Comparison of ENCODE assay signal across 8 cellular contexts in the genomic region with DNA sequence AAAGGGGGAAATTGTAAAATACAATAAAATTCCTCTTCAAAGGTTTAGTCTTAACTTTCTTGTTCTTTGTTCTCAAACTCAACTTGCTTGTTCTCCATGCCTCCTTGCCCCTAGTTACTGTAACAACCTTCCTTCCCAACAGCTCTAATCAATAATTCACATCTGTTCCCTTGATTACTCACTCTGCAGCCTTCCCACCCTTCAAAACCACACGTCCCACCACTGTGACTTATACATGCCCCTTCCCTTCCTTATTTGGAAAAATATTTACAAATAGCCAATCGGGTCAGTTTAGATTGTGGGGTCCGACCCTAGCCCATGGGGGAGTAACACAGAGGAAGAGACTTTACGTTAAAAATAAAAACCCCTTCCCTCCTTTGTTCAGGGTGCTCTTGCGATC. TPM values are rescaled to one million over a fixed set of nuclear protein-coding genes. Genes with fewer than 3 reads are reported as not detected.
DNase-seq lines count a peak whose midpoint lies in the region; ATAC-seq, FAIRE-seq and TF ChIP-seq lines count a peak whose summit lies in the region.

No MANE protein-coding gene starts in this region.

- peak overlapping the region; percentile 100 for H3K27ac Mint-ChIP-seq in nephron progenitor cell

- H3K14ac ChIP-seq in H1 (ENCODE audit: insufficient read length) = no peak overlapping the region

- peak overlapping the region; percentile 56; the same call in 1 of the 2 replicates for H2BK12ac ChIP-seq in H1 (ENCODE audit: low read depth, low read length)

- peaks cover 100% of the 10 kb centered on the region for H3K36me3 Mint-ChIP-seq in nephron progenitor cell (ENCODE audit: low read depth)

- peaks cover 100% of the 10 kb centered on the region for H3K9me3 Mint-ChIP-seq in nephron progenitor cell

- H2BK15ac ChIP-seq in H1 (ENCODE audit: low read length) = no peak overlapping the region

- H3K4me3 ChIP-seq in H1 (ENCODE audit: extremely low read depth in 1 of 4, insufficient read depth in 2 of 4, low read depth in 3 of 4, low read length in 4 of 4) = peak overlapping the region; percentile 2 to 95 (median 94); a peak in 7 of 8 replicates

- peak overlapping the region; percentile 52 for H4K5ac ChIP-seq in H1 (ENCODE audit: insufficient read length, low read depth, low read length)

- peak overlapping the region; percentile 70; the same call in 1 of the 2 replicates for H2AK5ac ChIP-seq in H1 (ENCODE audit: low read depth, low read length)

- no peak for TF ChIP-seq EP300 in H1 (IDR thresholded peaks at IDR 0.05; ENCODE audit: borderline replicate concordance in 1 of 2, low read depth in 2 of 2, low read length in 2 of 2)

- H3K9me3 ChIP-seq in H1 (ENCODE audit: insufficient read depth in 2 of 2, low read depth in 1 of 2, low read length in 1 of 2) = peaks cover 0 to 8% of the 10 kb centered on the region in 2 experiments; a peak in 1 of 4 replicates

- peak; percentile 44 for DNase-seq in AG09319 (ENCODE audit: extremely low read depth, low read depth)
- peak; percentile 3 for DNase-seq in GM20000 (ENCODE audit: low spot score)
- peak; percentile 57 for DNase-seq in RCC 7860 (ENCODE audit: low spot score)
- no peak for DNase-seq in H1 (ENCODE audit: low read depth in 1 of 2, low spot score in 2 of 2)
- no peak for DNase-seq in nephron progenitor cell
- no peak for DNase-seq in omental fat pad (ENCODE audit: low spot score)
- no peak for DNase-seq in GOT3 (lab: John Stamatoyannopoulos, UW)

- 0 out of 2 replicates have a peak, but pooled peaks cover 2% of the 10 kb centered on the region for H3K23me2 ChIP-seq in H1 (ENCODE audit: low read depth, low read length)

- POLR2A ChIA-PET in H1 (lab: Charles Lee; ENCODE audit: partially characterized antibody) = interaction anchor here (0.8 to 17.2 kb wide), 26 partner anchors 10 to 279 kb away, joined by 3 to 453 read pairs (median 7); a partner anchor contains a TSS

- H3K56ac ChIP-seq in H1 (replicated peaks; ENCODE audit: insufficient read length, low read depth, low read length) = no peak overlapping the region

- no peak overlapping the region for H4K91ac ChIP-seq in H1 (replicated peaks; ENCODE audit: insufficient read length, low read length)

- CTCF ChIA-PET in H1 (lab: Charles Lee; ENCODE audit: partially characterized antibody) = interaction anchor here (1.1 to 1.5 kb wide), 2 partner anchors 11 to 128 kb away, joined by 3 to 6 read pairs; no protein-coding TSS in a partner anchor

- H3K27me3 Mint-ChIP-seq in nephron progenitor cell (ENCODE audit: low read depth, poor library complexity) = peaks cover 14% of the 10 kb centered on the region

- peak overlapping the region; percentile 72 to 75 for H3K4me2 ChIP-seq in H1 (ENCODE audit: insufficient read depth in 1 of 2, low read depth in 2 of 2, low read length in 2 of 2)

- peaks cover 1 to 9% of the 10 kb centered on the region in 2 experiments for H4K20me1 ChIP-seq in H1 (replicated peaks in 1 of 2; ENCODE audit: control insufficient read depth in 1 of 2, insufficient read depth in 2 of 2, low read length in 2 of 2)

- peak overlapping the region in 3 of 4 experiments; percentile 48 to 98 (median 76); a peak in 6 of 7 replicates for H3K9ac ChIP-seq in H1 (replicated peaks in 1 of 4; ENCODE audit: extremely low read depth in 1 of 4, low read depth in 3 of 4, low read length in 3 of 4)

- no peak overlapping the region for H4K8ac ChIP-seq in H1 (ENCODE audit: extremely low read depth, insufficient read depth, low read length)

- H3K27ac ChIP-seq in H1 (ENCODE audit: low read depth, low read length) = peak overlapping the region; percentile 55; the same call in 1 of the 2 replicates

- no peak overlapping the region for H2BK120ac ChIP-seq in H1 (replicated peaks; ENCODE audit: low read depth, low read length)

- peaks cover 15% of the 10 kb centered on the region for H3K4me1 Mint-ChIP-seq in nephron progenitor cell

- H3K4me3 Mint-ChIP-seq in nephron progenitor cell = peak overlapping the region; percentile 96

- no peak for TF ChIP-seq RAD21 in H1 (IDR thresholded peaks at IDR 0.05 in 1 of 2, conservative IDR thresholded peaks at IDR 0.05 in 1 of 2; ENCODE audit: low read depth in 2 of 2, low read length in 2 of 2)

- no peak overlapping the region for H2BK20ac ChIP-seq in H1 (ENCODE audit: low read length)

- TF ChIP-seq CTCF in AG09319 (IDR thresholded peaks at IDR 0.05; ENCODE audit: low read depth, low read length) (no peak), GM20000 (IDR thresholded peaks at IDR 0.05; ENCODE audit: extremely low read depth, missing control alignments) (no peak), H1 (IDR thresholded peaks at IDR 0.05; ENCODE audit: control extremely low read depth in 1 of 3, insufficient read depth in 1 of 3, low read depth in 1 of 3, low read length in 3 of 3) (no peak), nephron progenitor cell (IDR thresholded peaks at IDR 0.05) (no peak), omental fat pad (IDR thresholded peaks at IDR 0.05) (no peak)

- H3K79me2 ChIP-seq in H1 (ENCODE audit: control insufficient read depth in 1 of 2, insufficient read depth in 2 of 2, low read length in 2 of 2) = peaks cover 18 to 41% of the 10 kb centered on the region in 2 experiments

- H3K79me1 ChIP-seq in H1 (ENCODE audit: low read depth, low read length) = no peaks in the 10 kb centered on the region

- 10% methylated on average over 5 of the region's 5 CpGs; no CpG with 5 or more reads in 1 of the 2 experiments for WGBS in H1 (ENCODE audit: extremely low coverage in 1 of 2, insufficient coverage in 1 of 2, insufficient read length in 1 of 2, insufficient replicate concordance in 2 of 2, low coverage in 1 of 2, low lambda C conversion rate in 2 of 2, missing lambda C conversion rate in 1 of 2), 2 experiments

- H3K4me1 ChIP-seq in H1 (replicated peaks in 1 of 4; ENCODE audit: control insufficient read depth in 3 of 4, insufficient read depth in 4 of 4, low read length in 3 of 4) = peaks cover 0 to 6% (median 2%) of the 10 kb centered on the region in 4 experiments; a peak in 4 of 7 replicates

- no peak overlapping the region for H3K23ac ChIP-seq in H1 (ENCODE audit: insufficient read length)

- no peak for TF ChIP-seq POLR2A in H1 (IDR thresholded peaks at IDR 0.05; ENCODE audit: control extremely low read depth in 1 of 2, low read depth in 2 of 2, low read length in 2 of 2)

- H3K27me3 ChIP-seq in H1 (replicated peaks in 1 of 4; ENCODE audit: control insufficient read depth in 3 of 4, extremely low read depth in 1 of 4, insufficient read depth in 3 of 4, low read length in 3 of 4) = no peaks in the 10 kb centered on the region

- FAIRE-seq in RCC 7860 (lab: Jason Lieb, UNC) = no peak
- no peak for FAIRE-seq in H1 (lab: Jason Lieb, UNC)

- H2BK5ac ChIP-seq in H1 (ENCODE audit: low read depth, low read length) = peak overlapping the region; percentile 66; the same call in 1 of the 2 replicates

- H3K36me3 ChIP-seq in H1 (ENCODE audit: control insufficient read depth in 2 of 4, insufficient read depth in 4 of 4, low read length in 3 of 4) = peaks cover 0 to 3% (median 0%) of the 10 kb centered on the region in 4 experiments; a peak in 2 of 8 replicates

- no peak overlapping the region for H2AFZ ChIP-seq in H1 (ENCODE audit: low read length)

- no peak overlapping the region for H3K4ac ChIP-seq in H1 (replicated peaks; ENCODE audit: insufficient read length, low read depth, low read length)

- no peak overlapping the region for H3K18ac ChIP-seq in H1 (ENCODE audit: extremely low read depth, low read length)

- ATAC-seq in omental fat pad (ENCODE audit: low FRiP score) (no peak), GM18511 (IDR thresholded peaks at IDR 0.05; ENCODE audit: unreplicated experiment) (no peak)

TF ChIP-seq in H1, 55 proteins besides CTCF, POLR2A, EP300 and RAD21:
- TF ChIP-seq CREB1 (IDR thresholded peaks at IDR 0.05) = no peak
- 0 out of 2 replicates have a peak, but pooled peaks have one; percentile 11 for TF ChIP-seq CHD1 (IDR thresholded peaks at IDR 0.05; ENCODE audit: low read depth, low read length)
- TF ChIP-seq SIN3A (conservative IDR thresholded peaks at IDR 0.05 in 1 of 2, IDR thresholded peaks at IDR 0.05 in 1 of 2; ENCODE audit: low read depth in 1 of 2, low read length in 2 of 2) = no peak
- TF ChIP-seq KDM5A (IDR thresholded peaks at IDR 0.05; ENCODE audit: low read length) = no peak
- no peak for TF ChIP-seq HDAC6 (IDR thresholded peaks at IDR 0.05; ENCODE audit: low read depth, low read length)
- TF ChIP-seq SRF (IDR thresholded peaks at IDR 0.05; ENCODE audit: low read depth, low read length) = peak; percentile 68; the same call in 1 of the 2 replicates
- no peak for TF ChIP-seq TBP (IDR thresholded peaks at IDR 0.05; ENCODE audit: low read depth, low read length)

RNA-seq across cellular contexts. Expression of a gene that starts 0.6 kb away (rescaled TPM):
- total RNA-seq in H1 (2021; fragmentation: NEBNext Ultra II Directional; extraction: Animal tissue kit (Norgen Biotek cat#: 25700)) = 61.1 and 61.8 TPM in 2 replicates
- polyA plus RNA-seq in H1 (2011; rRNA removed) = 25.3 and 40.8 TPM in 2 replicates
- polyA plus RNA-seq in H1 (2011; cell fraction: cytosol; rRNA removed) = 38.1 TPM
- 35.4 TPM for polyA plus RNA-seq in H1 (2011; cell fraction: nucleus; rRNA removed)
- polyA plus RNA-seq in H1 (2012, experiment 1 of 2) = 33.0 to 53.7 TPM (median 40.9 TPM) in 4 replicates
- 8.5 TPM for polyA plus RNA-seq in H1 (2012, experiment 2 of 2)
- polyA plus RNA-seq in H1 (2013, experiment 1 of 2) = 54.7 TPM
- polyA plus RNA-seq in H1 (2013, experiment 2 of 2) = 52.0 TPM
- polyA minus RNA-seq in H1 (2011; rRNA and poly(A)+ RNA removed) = 134 and 170 TPM in 2 replicates
- polyA minus RNA-seq in H1 (2011; cell fraction: cytosol; rRNA and poly(A)+ RNA removed) = 47.7 TPM
- polyA minus RNA-seq in H1 (2011; cell fraction: nucleus; rRNA and poly(A)+ RNA removed) = 227 TPM
- 1 to 10 TPM; 1.9 to 6.9 (median 4.0) TPM for total RNA-seq in omental fat pad

RNA-seq across cellular contexts. Expression of a gene that starts 34.4 kb away (rescaled TPM):
- total RNA-seq in H1 (2021; fragmentation: NEBNext Ultra II Directional; extraction: Animal tissue kit (Norgen Biotek cat#: 25700)) = 64.0 and 74.6 TPM in 2 replicates
- 5.9 and 8.3 TPM in 2 replicates for polyA plus RNA-seq in H1 (2011; rRNA removed)
- polyA plus RNA-seq in H1 (2011; cell fraction: cytosol; rRNA removed) = 10.3 TPM
- polyA plus RNA-seq in H1 (2011; cell fraction: nucleus; rRNA removed) = 11.4 TPM
- polyA plus RNA-seq in H1 (2012, experiment 1 of 2) = 11.0 to 35.6 TPM (median 16.4 TPM) in 4 replicates
- 1.1 TPM for polyA plus RNA-seq in H1 (2012, experiment 2 of 2)
- 40.6 TPM for polyA plus RNA-seq in H1 (2013, experiment 1 of 2)
- 39.0 TPM for polyA plus RNA-seq in H1 (2013, experiment 2 of 2)
- 17.9 and 37.3 TPM in 2 replicates for polyA minus RNA-seq in H1 (2011; rRNA and poly(A)+ RNA removed)
- polyA minus RNA-seq in H1 (2011; cell fraction: cytosol; rRNA and poly(A)+ RNA removed) = 14.2 TPM
- polyA minus RNA-seq in H1 (2011; cell fraction: nucleus; rRNA and poly(A)+ RNA removed) = 90.6 TPM
- 10 to 100 TPM in 1 of 4 donors, 1 to 10 TPM in 3; 3.0 to 12.8 (median 6.2) TPM for total RNA-seq in omental fat pad

Comparison
In these comparisons a context has a peak if more than half of its experiments do, and no peak if none do; other contexts are left out.
1. DNase-seq: peak in AG09319 (single experiment), GM20000 (single experiment) and RCC 7860 (single experiment); none in H1 (0 of 2), nephron progenitor cell (single experiment), omental fat pad (single experiment) and GOT3 (single experiment).